Comparison of ENCODE assay signal across 8 cellular contexts in genomic region chr7:108669958-108670357, GRCh38.
"Had no signal": no experiment of that assay in that cellular context is flagged by ENCODE, and none has a peak within 500 bp of the region (broad histone marks: within the 10 kb centered on the region; RNA-seq: fewer than 3 reads in every experiment).

No MANE protein-coding gene starts in this region.

- H3K9ac ChIP-seq: GM23248 had no signal

- H3K4me2 ChIP-seq: GM23338 had no signal

- H3K4me3 Mint-ChIP-seq: GM23338, HFFc6 had no signal

- H3K4me3 ChIP-seq: GM23248, GM23338, HAP-1 had no signal

- H3K27ac ChIP-seq: GM23248 had no signal

- H3K4me1 Mint-ChIP-seq: GM23338 had no signal

- DNase-seq: GM23248, GOT3, H7, HCEC 1CT, HFFc6 had no signal

- H3K36me3 ChIP-seq: HAP-1 had no signal

- H3K27ac Mint-ChIP-seq: GM23338, HFFc6 had no signal

- ATAC-seq: GM23338, HCT116 had no signal

- H3K9me3 ChIP-seq: HAP-1 had no signal

- H3K4me1 ChIP-seq: HAP-1 had no signal

- H2AFZ ChIP-seq: GM23248, GM23338 had no signal
